Comparison of ENCODE assay signal across 1 cellular context in the genomic region with DNA sequence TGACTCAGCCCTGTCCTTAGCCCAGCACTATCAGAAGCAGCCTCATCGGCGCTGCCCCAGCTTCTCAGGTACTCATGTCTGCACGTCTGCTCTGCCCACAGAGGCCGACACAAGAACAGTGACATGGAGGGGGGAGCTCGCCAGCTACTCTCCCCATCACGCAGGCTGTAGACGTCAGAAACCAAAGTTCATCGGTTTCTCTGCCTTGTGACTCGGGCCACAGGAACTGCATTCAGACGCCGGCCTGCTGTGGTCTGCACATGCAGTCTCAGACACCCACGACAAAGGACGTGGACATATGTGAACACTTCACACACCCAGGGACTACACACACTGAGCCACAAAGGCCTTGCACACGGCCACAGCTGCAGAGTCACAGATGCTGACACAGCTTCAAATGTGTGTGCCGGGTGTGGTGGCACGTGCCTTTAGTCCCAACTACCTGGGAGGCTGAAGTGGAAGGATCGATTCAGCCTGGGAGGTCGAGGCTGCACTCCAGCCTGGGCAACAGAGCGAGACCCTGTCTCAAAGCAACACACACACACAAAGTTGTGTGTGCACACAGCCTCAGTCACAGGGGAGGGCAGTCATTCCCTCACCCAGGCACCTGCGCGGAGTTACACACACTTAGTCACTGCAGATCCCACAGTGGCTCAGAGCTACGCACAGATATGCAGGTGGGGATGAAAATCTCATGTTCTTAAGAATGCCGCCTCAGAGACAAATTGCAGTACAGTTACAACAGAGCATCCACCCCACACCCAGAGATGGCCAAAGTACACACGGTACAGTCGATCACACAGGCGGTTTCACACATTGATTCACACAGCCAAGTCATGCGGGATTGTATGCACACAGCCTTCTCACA.
TF ChIP-seq lines count a peak whose summit lies in the region.

No MANE protein-coding gene starts in this region.

TF ChIP-seq in HepG2, 621 proteins besides CTCF, POLR2A, EP300 and RAD21 (continued from another document and continues in another):
- TF ChIP-seq, protein P1, sequence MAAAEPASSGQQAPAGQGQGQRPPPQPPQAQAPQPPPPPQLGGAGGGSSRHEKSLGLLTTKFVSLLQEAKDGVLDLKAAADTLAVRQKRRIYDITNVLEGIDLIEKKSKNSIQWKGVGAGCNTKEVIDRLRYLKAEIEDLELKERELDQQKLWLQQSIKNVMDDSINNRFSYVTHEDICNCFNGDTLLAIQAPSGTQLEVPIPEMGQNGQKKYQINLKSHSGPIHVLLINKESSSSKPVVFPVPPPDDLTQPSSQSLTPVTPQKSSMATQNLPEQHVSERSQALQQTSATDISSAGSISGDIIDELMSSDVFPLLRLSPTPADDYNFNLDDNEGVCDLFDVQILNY (CRISPR knock-in tag; conservative IDR thresholded peaks at IDR 0.05), result no peak
- peak; percentile 85 for TF ChIP-seq ZNF205 (CRISPR knock-in tag; IDR thresholded peaks at IDR 0.05)
- TF ChIP-seq RELA (CRISPR knock-in tag; IDR thresholded peaks at IDR 0.05), result no peak
- no peak for TF ChIP-seq ELF4 (CRISPR knock-in tag; IDR thresholded peaks at IDR 0.05; ENCODE audit: borderline replicate concordance)
- no peak for TF ChIP-seq ZZZ3 (CRISPR knock-in tag; IDR thresholded peaks at IDR 0.05; ENCODE audit: borderline replicate concordance)
- TF ChIP-seq U2AF2 (IDR thresholded peaks at IDR 0.05; ENCODE audit: low read depth, low read length), result no peak
- TF ChIP-seq ZNF431 (CRISPR knock-in tag; IDR thresholded peaks at IDR 0.05; ENCODE audit: borderline replicate concordance, low read depth), result peak; percentile 53; the same call in 1 of the 2 replicates
- no peak for TF ChIP-seq SATB2 (CRISPR knock-in tag; IDR thresholded peaks at IDR 0.05)
- TF ChIP-seq NR2F6 (IDR thresholded peaks at IDR 0.05), result no peak
- TF ChIP-seq NR2F6 (CRISPR knock-in tag; IDR thresholded peaks at IDR 0.05), result peak; percentile 61; the same call in 1 of the 2 replicates
- peak; percentile 54 for TF ChIP-seq ZNF781 (CRISPR knock-in tag; IDR thresholded peaks at IDR 0.05; ENCODE audit: borderline replicate concordance, not compliant biosample characterization)
- peak; percentile 97 for TF ChIP-seq HDAC2 (CRISPR knock-in tag; IDR thresholded peaks at IDR 0.05)
- TF ChIP-seq MTF2 (CRISPR knock-in tag; IDR thresholded peaks at IDR 0.05; ENCODE audit: borderline replicate concordance), result no peak
- peak; percentile 88; the same call in 1 of the 2 replicates for TF ChIP-seq ZNF317 (CRISPR knock-in tag; IDR thresholded peaks at IDR 0.05)
- TF ChIP-seq ZNF569 (CRISPR knock-in tag; IDR thresholded peaks at IDR 0.05; ENCODE audit: borderline replicate concordance), result peak; percentile 94; the same call in 1 of the 2 replicates
- TF ChIP-seq HOXA9 (CRISPR knock-in tag; IDR thresholded peaks at IDR 0.05; ENCODE audit: borderline replicate concordance), result no peak
- peak; percentile 13 for TF ChIP-seq XRCC5 (optimal IDR thresholded peaks at IDR 0.05; ENCODE audit: low read length)
- TF ChIP-seq, protein P2, sequence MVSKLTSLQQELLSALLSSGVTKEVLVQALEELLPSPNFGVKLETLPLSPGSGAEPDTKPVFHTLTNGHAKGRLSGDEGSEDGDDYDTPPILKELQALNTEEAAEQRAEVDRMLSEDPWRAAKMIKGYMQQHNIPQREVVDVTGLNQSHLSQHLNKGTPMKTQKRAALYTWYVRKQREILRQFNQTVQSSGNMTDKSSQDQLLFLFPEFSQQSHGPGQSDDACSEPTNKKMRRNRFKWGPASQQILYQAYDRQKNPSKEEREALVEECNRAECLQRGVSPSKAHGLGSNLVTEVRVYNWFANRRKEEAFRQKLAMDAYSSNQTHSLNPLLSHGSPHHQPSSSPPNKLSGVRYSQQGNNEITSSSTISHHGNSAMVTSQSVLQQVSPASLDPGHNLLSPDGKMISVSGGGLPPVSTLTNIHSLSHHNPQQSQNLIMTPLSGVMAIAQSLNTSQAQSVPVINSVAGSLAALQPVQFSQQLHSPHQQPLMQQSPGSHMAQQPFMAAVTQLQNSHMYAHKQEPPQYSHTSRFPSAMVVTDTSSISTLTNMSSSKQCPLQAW (CRISPR knock-in tag; IDR thresholded peaks at IDR 0.05), result peak; percentile 91
- TF ChIP-seq, protein P3, sequence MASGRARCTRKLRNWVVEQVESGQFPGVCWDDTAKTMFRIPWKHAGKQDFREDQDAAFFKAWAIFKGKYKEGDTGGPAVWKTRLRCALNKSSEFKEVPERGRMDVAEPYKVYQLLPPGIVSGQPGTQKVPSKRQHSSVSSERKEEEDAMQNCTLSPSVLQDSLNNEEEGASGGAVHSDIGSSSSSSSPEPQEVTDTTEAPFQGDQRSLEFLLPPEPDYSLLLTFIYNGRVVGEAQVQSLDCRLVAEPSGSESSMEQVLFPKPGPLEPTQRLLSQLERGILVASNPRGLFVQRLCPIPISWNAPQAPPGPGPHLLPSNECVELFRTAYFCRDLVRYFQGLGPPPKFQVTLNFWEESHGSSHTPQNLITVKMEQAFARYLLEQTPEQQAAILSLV (CRISPR knock-in tag; IDR thresholded peaks at IDR 0.05; ENCODE audit: borderline replicate concordance), result peak; percentile 71; the same call in 1 of the 2 replicates
- TF ChIP-seq ZNF160 (CRISPR knock-in tag; IDR thresholded peaks at IDR 0.05), result 0 out of 2 replicates have a peak, but pooled peaks have one; percentile 17
- TF ChIP-seq FIP1L1 (IDR thresholded peaks at IDR 0.05; ENCODE audit: borderline replicate concordance, insufficient read depth, low read depth, low read length), result no peak
- TF ChIP-seq, protein P4, sequence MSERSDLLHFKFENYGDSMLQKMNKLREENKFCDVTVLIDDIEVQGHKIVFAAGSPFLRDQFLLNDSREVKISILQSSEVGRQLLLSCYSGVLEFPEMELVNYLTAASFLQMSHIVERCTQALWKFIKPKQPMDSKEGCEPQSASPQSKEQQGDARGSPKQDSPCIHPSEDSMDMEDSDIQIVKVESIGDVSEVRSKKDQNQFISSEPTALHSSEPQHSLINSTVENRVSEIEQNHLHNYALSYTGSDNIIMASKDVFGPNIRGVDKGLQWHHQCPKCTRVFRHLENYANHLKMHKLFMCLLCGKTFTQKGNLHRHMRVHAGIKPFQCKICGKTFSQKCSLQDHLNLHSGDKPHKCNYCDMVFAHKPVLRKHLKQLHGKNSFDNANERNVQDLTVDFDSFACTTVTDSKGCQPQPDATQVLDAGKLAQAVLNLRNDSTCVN (CRISPR knock-in tag; IDR thresholded peaks at IDR 0.05; ENCODE audit: borderline replicate concordance), result peak; percentile 41; the same call in 1 of the 2 replicates
- TF ChIP-seq MED8 (CRISPR knock-in tag; IDR thresholded peaks at IDR 0.05; ENCODE audit: insufficient replicate concordance), result peak; percentile 7
- TF ChIP-seq ZNF678 (CRISPR knock-in tag; IDR thresholded peaks at IDR 0.05), result no peak; the same call in 1 of the 2 replicates
- 0 out of 2 replicates have a peak, but pooled peaks have one; percentile 83 for TF ChIP-seq ZNF354B (CRISPR knock-in tag; IDR thresholded peaks at IDR 0.05)
- TF ChIP-seq ZNF17 (CRISPR knock-in tag; IDR thresholded peaks at IDR 0.05), result no peak
- no peak for TF ChIP-seq CBX2 (IDR thresholded peaks at IDR 0.05; ENCODE audit: low read depth, low read length)
- TF ChIP-seq CBX2 (CRISPR knock-in tag; IDR thresholded peaks at IDR 0.05; ENCODE audit: low read depth), result no peak
- no peak for TF ChIP-seq SNRNP70 (IDR thresholded peaks at IDR 0.05; ENCODE audit: low read depth, low read length)
- TF ChIP-seq SRSF4 (IDR thresholded peaks at IDR 0.05; ENCODE audit: low read depth, low read length, poor library complexity, severe bottlenecking), result no peak
- TF ChIP-seq ZNF841 (CRISPR knock-in tag; IDR thresholded peaks at IDR 0.05; ENCODE audit: borderline replicate concordance), result no peak
- TF ChIP-seq, protein P5, sequence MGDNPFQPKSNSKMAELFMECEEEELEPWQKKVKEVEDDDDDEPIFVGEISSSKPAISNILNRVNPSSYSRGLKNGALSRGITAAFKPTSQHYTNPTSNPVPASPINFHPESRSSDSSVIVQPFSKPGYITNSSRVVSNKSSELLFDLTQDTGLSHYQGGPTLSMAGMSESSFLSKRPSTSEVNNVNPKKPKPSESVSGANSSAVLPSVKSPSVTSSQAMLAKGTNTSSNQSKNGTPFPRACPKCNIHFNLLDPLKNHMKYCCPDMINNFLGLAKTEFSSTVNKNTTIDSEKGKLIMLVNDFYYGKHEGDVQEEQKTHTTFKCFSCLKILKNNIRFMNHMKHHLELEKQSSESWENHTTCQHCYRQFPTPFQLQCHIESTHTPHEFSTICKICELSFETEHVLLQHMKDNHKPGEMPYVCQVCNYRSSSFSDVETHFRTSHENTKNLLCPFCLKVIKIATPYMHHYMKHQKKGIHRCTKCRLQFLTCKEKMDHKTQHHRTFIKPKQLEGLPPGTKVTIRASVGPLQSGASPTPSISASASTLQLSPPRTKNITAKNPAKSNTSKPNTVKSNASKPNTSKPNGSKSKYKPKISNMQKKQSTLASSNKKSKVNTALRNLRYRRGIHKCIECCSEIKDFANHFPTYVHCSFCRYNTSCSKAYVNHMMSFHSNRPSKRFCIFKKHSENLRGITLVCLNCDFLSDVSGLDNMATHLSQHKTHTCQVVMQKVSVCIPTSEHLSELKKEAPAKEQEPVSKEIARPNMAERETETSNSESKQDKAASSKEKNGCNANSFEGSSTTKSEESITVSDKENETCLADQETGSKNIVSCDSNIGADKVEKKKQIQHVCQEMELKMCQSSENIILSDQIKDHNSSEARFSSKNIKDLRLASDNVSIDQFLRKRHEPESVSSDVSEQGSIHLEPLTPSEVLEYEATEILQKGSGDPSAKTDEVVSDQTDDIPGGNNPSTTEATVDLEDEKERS (CRISPR knock-in tag; IDR thresholded peaks at IDR 0.05), result peak; percentile 79
- no peak for TF ChIP-seq SYNCRIP (IDR thresholded peaks at IDR 0.05; ENCODE audit: insufficient read depth, low read depth, low read length)
- TF ChIP-seq CEBPB (IDR thresholded peaks at IDR 0.05; ENCODE audit: borderline replicate concordance, low read depth, low read length), result peak; percentile 76
- TF ChIP-seq PAX8 (CRISPR knock-in tag; IDR thresholded peaks at IDR 0.05; ENCODE audit: borderline replicate concordance), result no peak
- TF ChIP-seq, protein P6, sequence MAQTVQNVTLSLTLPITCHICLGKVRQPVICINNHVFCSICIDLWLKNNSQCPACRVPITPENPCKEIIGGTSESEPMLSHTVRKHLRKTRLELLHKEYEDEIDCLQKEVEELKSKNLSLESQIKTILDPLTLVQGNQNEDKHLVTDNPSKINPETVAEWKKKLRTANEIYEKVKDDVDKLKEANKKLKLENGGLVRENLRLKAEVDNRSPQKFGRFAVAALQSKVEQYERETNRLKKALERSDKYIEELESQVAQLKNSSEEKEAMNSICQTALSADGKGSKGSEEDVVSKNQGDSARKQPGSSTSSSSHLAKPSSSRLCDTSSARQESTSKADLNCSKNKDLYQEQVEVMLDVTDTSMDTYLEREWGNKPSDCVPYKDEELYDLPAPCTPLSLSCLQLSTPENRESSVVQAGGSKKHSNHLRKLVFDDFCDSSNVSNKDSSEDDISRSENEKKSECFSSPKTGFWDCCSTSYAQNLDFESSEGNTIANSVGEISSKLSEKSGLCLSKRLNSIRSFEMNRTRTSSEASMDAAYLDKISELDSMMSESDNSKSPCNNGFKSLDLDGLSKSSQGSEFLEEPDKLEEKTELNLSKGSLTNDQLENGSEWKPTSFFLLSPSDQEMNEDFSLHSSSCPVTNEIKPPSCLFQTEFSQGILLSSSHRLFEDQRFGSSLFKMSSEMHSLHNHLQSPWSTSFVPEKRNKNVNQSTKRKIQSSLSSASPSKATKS (CRISPR knock-in tag; IDR thresholded peaks at IDR 0.05), result no peak
- peak; percentile 12; the same call in 1 of the 2 replicates for TF ChIP-seq MIER3 (CRISPR knock-in tag; IDR thresholded peaks at IDR 0.05; ENCODE audit: borderline replicate concordance)
- TF ChIP-seq HOXD1 (CRISPR knock-in tag; IDR thresholded peaks at IDR 0.05), result no peak
- TF ChIP-seq KDM3A (CRISPR knock-in tag; IDR thresholded peaks at IDR 0.05; ENCODE audit: low read depth), result peak; percentile 54; the same call in 1 of the 2 replicates
- TF ChIP-seq HMG20B (CRISPR knock-in tag; conservative IDR thresholded peaks at IDR 0.05), result 0 out of 2 replicates have a peak, but pooled peaks have one; percentile 33
- TF ChIP-seq, protein P7, sequence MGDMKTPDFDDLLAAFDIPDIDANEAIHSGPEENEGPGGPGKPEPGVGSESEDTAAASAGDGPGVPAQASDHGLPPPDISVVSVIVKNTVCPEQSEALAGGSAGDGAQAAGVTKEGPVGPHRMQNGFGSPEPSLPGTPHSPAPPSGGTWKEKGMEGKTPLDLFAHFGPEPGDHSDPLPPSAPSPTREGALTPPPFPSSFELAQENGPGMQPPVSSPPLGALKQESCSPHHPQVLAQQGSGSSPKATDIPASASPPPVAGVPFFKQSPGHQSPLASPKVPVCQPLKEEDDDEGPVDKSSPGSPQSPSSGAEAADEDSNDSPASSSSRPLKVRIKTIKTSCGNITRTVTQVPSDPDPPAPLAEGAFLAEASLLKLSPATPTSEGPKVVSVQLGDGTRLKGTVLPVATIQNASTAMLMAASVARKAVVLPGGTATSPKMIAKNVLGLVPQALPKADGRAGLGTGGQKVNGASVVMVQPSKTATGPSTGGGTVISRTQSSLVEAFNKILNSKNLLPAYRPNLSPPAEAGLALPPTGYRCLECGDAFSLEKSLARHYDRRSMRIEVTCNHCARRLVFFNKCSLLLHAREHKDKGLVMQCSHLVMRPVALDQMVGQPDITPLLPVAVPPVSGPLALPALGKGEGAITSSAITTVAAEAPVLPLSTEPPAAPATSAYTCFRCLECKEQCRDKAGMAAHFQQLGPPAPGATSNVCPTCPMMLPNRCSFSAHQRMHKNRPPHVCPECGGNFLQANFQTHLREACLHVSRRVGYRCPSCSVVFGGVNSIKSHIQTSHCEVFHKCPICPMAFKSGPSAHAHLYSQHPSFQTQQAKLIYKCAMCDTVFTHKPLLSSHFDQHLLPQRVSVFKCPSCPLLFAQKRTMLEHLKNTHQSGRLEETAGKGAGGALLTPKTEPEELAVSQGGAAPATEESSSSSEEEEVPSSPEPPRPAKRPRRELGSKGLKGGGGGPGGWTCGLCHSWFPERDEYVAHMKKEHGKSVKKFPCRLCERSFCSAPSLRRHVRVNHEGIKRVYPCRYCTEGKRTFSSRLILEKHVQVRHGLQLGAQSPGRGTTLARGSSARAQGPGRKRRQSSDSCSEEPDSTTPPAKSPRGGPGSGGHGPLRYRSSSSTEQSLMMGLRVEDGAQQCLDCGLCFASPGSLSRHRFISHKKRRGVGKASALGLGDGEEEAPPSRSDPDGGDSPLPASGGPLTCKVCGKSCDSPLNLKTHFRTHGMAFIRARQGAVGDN (CRISPR knock-in tag; IDR thresholded peaks at IDR 0.05), result peak; percentile 100
- TF ChIP-seq, protein P8, sequence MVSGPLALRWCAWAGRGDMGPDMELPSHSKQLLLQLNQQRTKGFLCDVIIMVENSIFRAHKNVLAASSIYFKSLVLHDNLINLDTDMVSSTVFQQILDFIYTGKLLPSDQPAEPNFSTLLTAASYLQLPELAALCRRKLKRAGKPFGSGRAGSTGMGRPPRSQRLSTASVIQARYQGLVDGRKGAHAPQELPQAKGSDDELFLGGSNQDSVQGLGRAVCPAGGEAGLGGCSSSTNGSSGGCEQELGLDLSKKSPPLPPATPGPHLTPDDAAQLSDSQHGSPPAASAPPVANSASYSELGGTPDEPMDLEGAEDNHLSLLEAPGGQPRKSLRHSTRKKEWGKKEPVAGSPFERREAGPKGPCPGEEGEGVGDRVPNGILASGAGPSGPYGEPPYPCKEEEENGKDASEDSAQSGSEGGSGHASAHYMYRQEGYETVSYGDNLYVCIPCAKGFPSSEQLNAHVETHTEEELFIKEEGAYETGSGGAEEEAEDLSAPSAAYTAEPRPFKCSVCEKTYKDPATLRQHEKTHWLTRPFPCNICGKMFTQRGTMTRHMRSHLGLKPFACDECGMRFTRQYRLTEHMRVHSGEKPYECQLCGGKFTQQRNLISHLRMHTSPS (CRISPR knock-in tag; IDR thresholded peaks at IDR 0.05; ENCODE audit: low read depth), result peak; percentile 83
- TF ChIP-seq ZNF20 (CRISPR knock-in tag; IDR thresholded peaks at IDR 0.05), result peak; percentile 76; the same call in 1 of the 2 replicates
- TF ChIP-seq, protein P9, sequence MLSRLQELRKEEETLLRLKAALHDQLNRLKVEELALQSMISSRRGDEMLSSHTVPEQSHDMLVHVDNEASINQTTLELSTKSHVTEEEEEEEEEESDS (CRISPR knock-in tag; IDR thresholded peaks at IDR 0.05; ENCODE audit: borderline replicate concordance), result peak; percentile 75; the same call in 1 of the 2 replicates
